ENCODE assay signal across 1 cellular context in the genomic region with DNA sequence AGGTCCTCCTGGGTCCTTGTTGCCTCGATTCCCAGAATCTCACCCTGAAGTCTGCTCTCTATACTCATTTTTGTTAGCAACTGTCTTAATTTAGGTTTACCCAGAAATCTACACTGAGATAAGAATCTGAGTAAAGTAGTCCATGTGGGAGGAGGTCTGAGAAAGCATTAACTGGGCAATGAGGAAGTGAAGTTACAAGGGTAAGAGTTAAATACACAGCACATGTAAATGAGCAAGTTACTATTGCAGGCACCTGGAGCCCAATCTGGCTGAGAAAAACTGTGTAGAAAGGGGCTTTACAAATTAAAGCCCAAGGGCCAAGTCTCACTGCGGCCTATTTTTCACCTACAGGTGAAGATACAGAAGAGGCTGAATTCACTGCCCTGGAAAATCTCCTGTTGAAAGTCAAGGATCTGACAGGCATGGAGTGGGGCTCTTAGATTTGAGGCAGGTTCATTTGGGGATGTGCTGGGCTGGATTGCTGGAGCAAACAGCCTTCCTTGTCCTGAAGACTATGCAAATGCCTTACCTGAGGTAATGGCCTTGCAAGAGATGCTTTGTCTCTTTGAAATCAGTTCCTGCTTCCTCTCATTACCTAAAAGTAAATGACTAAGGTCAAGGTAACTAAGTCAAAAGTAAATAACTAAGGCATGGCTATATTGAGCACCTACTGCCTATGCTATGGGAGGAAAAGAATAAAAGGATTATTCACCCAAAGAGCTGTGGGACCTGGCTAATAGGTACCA.
TF ChIP-seq lines count a peak whose summit lies in the region.

No MANE protein-coding gene starts in this region.

TF ChIP-seq in WTC11, 78 proteins besides CTCF, POLR2A, EP300 and RAD21 (continued from another document):
- TF ChIP-seq FOXP1 (CRISPR knock-in tag; IDR thresholded peaks at IDR 0.05; ENCODE audit: borderline replicate concordance) (no peak), ELF4 (CRISPR knock-in tag; IDR thresholded peaks at IDR 0.05; ENCODE audit: low read depth) (no peak), IRF2 (CRISPR knock-in tag; IDR thresholded peaks at IDR 0.05; ENCODE audit: borderline replicate concordance, low read depth) (no peak), ZBTB21 (CRISPR knock-in tag; IDR thresholded peaks at IDR 0.05; ENCODE audit: borderline replicate concordance) (no peak)
- TF ChIP-seq, protein P1, sequence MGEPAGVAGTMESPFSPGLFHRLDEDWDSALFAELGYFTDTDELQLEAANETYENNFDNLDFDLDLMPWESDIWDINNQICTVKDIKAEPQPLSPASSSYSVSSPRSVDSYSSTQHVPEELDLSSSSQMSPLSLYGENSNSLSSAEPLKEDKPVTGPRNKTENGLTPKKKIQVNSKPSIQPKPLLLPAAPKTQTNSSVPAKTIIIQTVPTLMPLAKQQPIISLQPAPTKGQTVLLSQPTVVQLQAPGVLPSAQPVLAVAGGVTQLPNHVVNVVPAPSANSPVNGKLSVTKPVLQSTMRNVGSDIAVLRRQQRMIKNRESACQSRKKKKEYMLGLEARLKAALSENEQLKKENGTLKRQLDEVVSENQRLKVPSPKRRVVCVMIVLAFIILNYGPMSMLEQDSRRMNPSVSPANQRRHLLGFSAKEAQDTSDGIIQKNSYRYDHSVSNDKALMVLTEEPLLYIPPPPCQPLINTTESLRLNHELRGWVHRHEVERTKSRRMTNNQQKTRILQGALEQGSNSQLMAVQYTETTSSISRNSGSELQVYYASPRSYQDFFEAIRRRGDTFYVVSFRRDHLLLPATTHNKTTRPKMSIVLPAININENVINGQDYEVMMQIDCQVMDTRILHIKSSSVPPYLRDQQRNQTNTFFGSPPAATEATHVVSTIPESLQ (CRISPR knock-in tag; IDR thresholded peaks at IDR 0.05) = no peak
